In the genomic region with DNA sequence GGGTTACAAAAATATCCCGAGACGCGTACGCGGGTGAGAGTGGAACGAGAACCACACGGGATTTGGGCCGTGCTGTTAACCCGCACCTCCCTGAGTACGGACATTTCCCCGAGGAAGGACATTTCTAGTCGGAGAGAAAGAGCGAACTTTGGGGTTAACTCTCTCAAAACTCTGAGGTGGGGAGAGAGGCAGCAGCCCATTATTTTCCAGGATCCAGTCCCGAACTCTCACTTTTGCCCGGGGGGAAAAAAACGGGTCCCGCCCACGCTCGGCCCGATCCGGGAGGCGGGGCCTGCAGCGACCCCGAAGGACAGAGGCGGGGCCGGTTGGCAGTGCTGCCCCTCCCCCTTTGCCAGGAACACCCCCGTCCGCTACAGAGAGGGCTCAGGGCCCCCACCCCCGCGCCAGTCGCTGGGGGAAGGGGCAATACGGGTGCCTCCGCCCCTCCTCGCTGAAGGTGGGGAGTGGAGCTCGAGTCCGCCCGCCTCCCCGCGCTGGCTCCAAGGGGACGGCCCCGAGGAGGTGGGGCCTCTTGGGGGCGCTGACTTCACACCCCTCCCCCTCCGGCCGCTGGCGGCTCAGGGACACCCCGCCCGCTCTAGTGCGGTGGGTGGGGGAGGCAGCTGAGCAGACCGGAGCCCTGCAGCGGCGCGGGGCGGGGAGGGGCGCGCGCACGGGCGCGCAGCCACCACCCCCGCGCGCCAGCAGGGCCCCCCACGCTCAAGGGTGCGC, we compare ENCODE assay signal across 8 cellular contexts. TPM values are rescaled to one million over a fixed set of nuclear protein-coding genes. Genes with fewer than 3 reads are reported as not detected.
DNase-seq lines count a peak whose midpoint lies in the region; FAIRE-seq and TF ChIP-seq lines count a peak whose summit lies in the region.

No MANE protein-coding gene starts in this region.

- no peaks in the 10 kb centered on the region for H3K9me3 ChIP-seq in SJSA1 (replicated peaks)
- H3K9me3 ChIP-seq in neuronal stem cell (replicated peaks in 1 of 2; ENCODE audit: control insufficient read depth in 2 of 2, insufficient read depth in 1 of 2, low read depth in 1 of 2, low read length in 2 of 2), result peaks cover 0 to under 1% of the 10 kb centered on the region in 2 donors

- no peaks in the 10 kb centered on the region for H3K27me3 ChIP-seq in SJSA1 (replicated peaks)
- H3K27me3 ChIP-seq in neuronal stem cell (ENCODE audit: control insufficient read depth in 3 of 3, insufficient read depth in 3 of 3, low read depth in 1 of 3, low read length in 3 of 3), result peaks cover 0 to 3% (median 0%) of the 10 kb centered on the region in 3 experiments

- no CpG with 5 or more reads among the region's 64 CpGs for WGBS in neuronal stem cell (ENCODE audit: extremely low coverage in 2 of 2, insufficient read length in 2 of 2, insufficient replicate concordance in 1 of 2), 2 donors

- peaks cover 24% of the 10 kb centered on the region for H3K4me1 ChIP-seq in SJSA1 (replicated peaks)
- peaks cover 3 to 10% of the 10 kb centered on the region in 2 donors for H3K4me1 ChIP-seq in neuronal stem cell (ENCODE audit: control insufficient read depth in 2 of 2, insufficient read depth in 1 of 2, low read depth in 1 of 2, low read length in 2 of 2)

- H3K27ac Mint-ChIP-seq in HFFc6, result peak overlapping the region; percentile 98

- H3K4ac ChIP-seq in neuronal stem cell (ENCODE audit: low read length), result no peak overlapping the region

- peak overlapping the region; percentile 99 for H2AK5ac ChIP-seq in neuronal stem cell (ENCODE audit: low read depth, low read length)

- peak overlapping the region; percentile 8 for H2BK12ac ChIP-seq in neuronal stem cell (ENCODE audit: low read length)

- no peak overlapping the region for H2BK120ac ChIP-seq in neuronal stem cell (ENCODE audit: low read depth, low read length)

- peak overlapping the region; percentile 36 for H2AFZ ChIP-seq in neuronal stem cell (ENCODE audit: low read length)

- peak overlapping the region; percentile 35 for H3K4me2 ChIP-seq in neuronal stem cell (ENCODE audit: insufficient read depth, low read length, poor library complexity, severe bottlenecking)

- H3K36me3 ChIP-seq in SJSA1 (peaks cover 47% of the 10 kb centered on the region), neuronal stem cell (replicated peaks in 1 of 2; ENCODE audit: control insufficient read depth in 2 of 2, insufficient read depth in 2 of 2, low read length in 2 of 2) (peaks cover 0 to 42% of the 10 kb centered on the region in 2 donors)

- peak; percentile 64 for DNase-seq in GM04503 (ENCODE audit: low read depth)
- DNase-seq in HFFc6, result peak; percentile 90
- peak; percentile 96 for DNase-seq in NAMALWA (ENCODE audit: low spot score)
- peak; percentile 98 to 99 for DNase-seq in SJSA1 (ENCODE audit: low read depth in 1 of 2, low spot score in 2 of 2)
- peak; percentile 97 for DNase-seq in activated naive CD4-positive, alpha-beta T cell treated with Interleukin-2 at 50 U/mL for 16 hours
- DNase-seq in frontal cortex (ENCODE audit: low spot score in 2 of 2), result peak; percentile 90 to 94
- DNase-seq in neuronal stem cell (ENCODE audit: low spot score), result peak; percentile 95
- DNase-seq in stromal cell of bone marrow (ENCODE audit: low read depth), result peak; percentile 88

- no peak for FAIRE-seq in frontal cortex (lab: Jason Lieb, UNC)

- peak overlapping the region; percentile 83 for H3K23ac ChIP-seq in neuronal stem cell (ENCODE audit: low read depth, low read length, poor library complexity)

- H2BK5ac ChIP-seq in neuronal stem cell (ENCODE audit: low read length), result peak overlapping the region; percentile 99

- peak overlapping the region; percentile 89 for H3K27ac ChIP-seq in SJSA1
- peak overlapping the region; percentile 93 for H3K27ac ChIP-seq in neuronal stem cell (replicated peaks; ENCODE audit: low read length)

- peaks cover 3% of the 10 kb centered on the region for H3K79me1 ChIP-seq in neuronal stem cell (ENCODE audit: low read depth, low read length)

- H2BK15ac ChIP-seq in neuronal stem cell (ENCODE audit: low read length), result no peak overlapping the region

- peaks cover 27% of the 10 kb centered on the region for H3K36me3 Mint-ChIP-seq in HFFc6 (ENCODE audit: low read depth)

- H3K14ac ChIP-seq in neuronal stem cell (ENCODE audit: low read length), result no peak overlapping the region

- peaks cover 5% of the 10 kb centered on the region for H3K27me3 Mint-ChIP-seq in HFFc6 (ENCODE audit: insufficient read depth)

- H3K4me3 Mint-ChIP-seq in HFFc6, result peak overlapping the region; percentile 96

- peak; percentile 22; the same call in 1 of the 2 replicates for TF ChIP-seq CTCF in HFFc6 (IDR thresholded peaks at IDR 0.05)

- H3K9me3 Mint-ChIP-seq in HFFc6, result no peaks in the 10 kb centered on the region

- H3K9ac ChIP-seq in neuronal stem cell (ENCODE audit: low read depth, low read length, poor library complexity), result peak overlapping the region; percentile 97

- H3K4me3 ChIP-seq in SJSA1, result peak overlapping the region; percentile 78
- peak overlapping the region; percentile 69 to 92 for H3K4me3 ChIP-seq in neuronal stem cell (ENCODE audit: low read length in 2 of 2)

- peaks cover 44% of the 10 kb centered on the region for H3K4me1 Mint-ChIP-seq in HFFc6 (ENCODE audit: low read depth)

- no peak overlapping the region for H4K8ac ChIP-seq in neuronal stem cell (ENCODE audit: low read depth, low read length)

- no peak overlapping the region for H4K91ac ChIP-seq in neuronal stem cell (ENCODE audit: low read depth, low read length, poor library complexity)

- peak overlapping the region; percentile 99 for H3K18ac ChIP-seq in neuronal stem cell (ENCODE audit: low read length)

RNA-seq across cellular contexts. Expression of gene NUCKS1, which starts 0.7 kb away (rescaled TPM):
- total RNA-seq in HFFc6 (2021; fragmentation: NEBNext Ultra II Directional; extraction: Animal tissue kit (Norgen Biotek cat#: 25700)), result 100 to 1,000 TPM; 187 to 259 (median 222) TPM
- total RNA-seq in SJSA1 (2014; rRNA removed; shearing (Covaris generic)), result 253 and 290 TPM in 2 replicates
- 234 TPM for total RNA-seq in frontal cortex
- 429 TPM for polyA plus RNA-seq in neuronal stem cell (2013, experiment 1 of 2)
- polyA plus RNA-seq in neuronal stem cell (2013, experiment 2 of 2), result 452 TPM

RNA-seq across cellular contexts. Expression of gene RAB29, which starts 26.0 kb away (rescaled TPM):
- total RNA-seq in HFFc6 (2021; fragmentation: NEBNext Ultra II Directional; extraction: Animal tissue kit (Norgen Biotek cat#: 25700)), result 10 to 100 TPM; 10.6 to 13.0 (median 11.5) TPM
- total RNA-seq in SJSA1 (2014; rRNA removed; shearing (Covaris generic)), result 18.1 and 25.6 TPM in 2 replicates
- total RNA-seq in frontal cortex, result 6.5 TPM
- polyA plus RNA-seq in neuronal stem cell (2013, experiment 1 of 2), result 5.9 TPM
- 5.7 TPM for polyA plus RNA-seq in neuronal stem cell (2013, experiment 2 of 2)

Comparison
In these comparisons a context has a peak if more than half of its experiments do, and no peak if none do; other contexts are left out.
1. Peak in every context shown above with its lines: DNase-seq, H3K4me3 ChIP-seq and H3K27ac ChIP-seq.